ENCODE assay signal across 1 cellular context in genomic region chr5:71537681-71538080, GRCh38.
TF ChIP-seq lines count a peak whose summit lies in the region.

No MANE protein-coding gene starts in this region.

TF ChIP-seq in HepG2, 621 proteins besides CTCF, POLR2A, EP300 and RAD21 (continued from another document):
- TF ChIP-seq ZNF652 (CRISPR knock-in tag; IDR thresholded peaks at IDR 0.05; ENCODE audit: borderline replicate concordance, low read depth) (no peak), NFE2L2 (IDR thresholded peaks at IDR 0.05; ENCODE audit: low read length) (no peak)
